Comparison of ENCODE assay signal across 23 cellular contexts in the genomic region with DNA sequence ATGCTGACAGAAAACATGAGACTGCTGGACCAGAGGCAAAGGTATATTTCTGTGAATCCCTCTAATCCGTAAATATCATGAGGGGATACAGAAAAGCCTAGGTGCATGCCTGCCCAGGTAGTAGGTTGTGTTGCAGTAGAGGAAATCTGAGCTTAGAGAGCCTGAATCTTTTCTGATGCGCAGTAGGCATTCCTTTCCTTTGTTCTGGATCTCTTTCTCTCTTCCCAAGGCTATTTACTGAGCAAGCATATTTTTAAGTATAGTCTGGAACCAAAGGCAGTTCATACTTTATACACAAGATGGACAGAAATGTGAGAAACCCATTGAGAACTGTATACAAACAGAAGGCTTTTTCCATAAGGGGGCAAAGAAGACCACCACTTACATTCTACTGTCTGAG.
DNase-seq lines count a peak whose midpoint lies in the region; ATAC-seq and TF ChIP-seq lines count a peak whose summit lies in the region.
"Had no signal": no experiment of that assay in that cellular context is flagged by ENCODE, and none has a peak within 500 bp of the region (broad histone marks: within the 10 kb centered on the region; RNA-seq: fewer than 3 reads in every experiment).

No MANE protein-coding gene starts in this region.

- H3K4me1 ChIP-seq in HUES64 (ENCODE audit: insufficient read depth, low read length) = peaks cover 17% of the 10 kb centered on the region
- peaks cover 3% of the 10 kb centered on the region; the same call in 1 of the 2 replicates for H3K4me1 ChIP-seq in iPS DF 6.9 (ENCODE audit: control insufficient read depth, insufficient read depth, low read length)
- H3K4me1 ChIP-seq in neural progenitor cell = peaks cover 8% of the 10 kb centered on the region
- no peaks in the 10 kb centered on the region for H3K4me1 ChIP-seq in mammary epithelial cell (ENCODE audit: insufficient read depth, low read length)
- H3K4me1 ChIP-seq: HAP-1 had no signal

- no TSS peak for BruUV-seq in mammary epithelial cell (replicated peaks; lab: Mats Ljungman, UMichigan)

- DNase-seq in RKO (ENCODE audit: low spot score) (peak; percentile 2), iPS DF 6.9 (ENCODE audit: low read depth, low spot score) (peak; percentile 25), neural progenitor cell (ENCODE audit: low spot score) (no peak), mammary epithelial cell (no peak), DMS153 treated with DMSO at 0.1 percent for 48 hours (lab: John Stamatoyannopoulos, UW; ENCODE audit: unreplicated experiment) (no peak)
- DNase-seq: CD4-positive, CD25-positive, alpha-beta regulatory T cell; DND-41; KBM-7; MM.1S; NCI-H1092; NCI-H1436 treated with DMSO at 0.1 percent for 48 hours; NCI-H2029; NCI-H2171; NCI-H345; NCI-H524; NCI-H82; SIG-M5; SK-N-SH had no signal

- no peak for TF ChIP-seq CTCF in neural progenitor cell (IDR thresholded peaks at IDR 0.05)
- no peak for TF ChIP-seq CTCF in mammary epithelial cell (conservative IDR thresholded peaks at IDR 0.05 in 1 of 2, IDR thresholded peaks at IDR 0.05 in 1 of 2; ENCODE audit: extremely low read depth in 1 of 2, insufficient read depth in 1 of 2, low read depth in 1 of 2, low read length in 2 of 2)

- H3K27me3 ChIP-seq in HUES64 (ENCODE audit: insufficient read depth, low read length) = no peaks in the 10 kb centered on the region
- H3K27me3 ChIP-seq in iPS DF 6.9 (ENCODE audit: control insufficient read depth, insufficient read depth, low read length) = no peaks in the 10 kb centered on the region
- no peaks in the 10 kb centered on the region for H3K27me3 ChIP-seq in neural progenitor cell
- no peaks in the 10 kb centered on the region for H3K27me3 ChIP-seq in mammary epithelial cell (ENCODE audit: insufficient read depth, low read length)

- H3K4me2 ChIP-seq in neural progenitor cell (no peak overlapping the region), mammary epithelial cell (ENCODE audit: insufficient read depth, low read depth, low read length) (no peak overlapping the region)
- H3K4me2 ChIP-seq: SK-N-SH had no signal

- peaks cover 3% of the 10 kb centered on the region for H3K4me1 Mint-ChIP-seq in neural progenitor cell
- H3K4me1 Mint-ChIP-seq: CD4-positive, CD25-positive, alpha-beta regulatory T cell had no signal

- H3K9me3 ChIP-seq in HUES64 (ENCODE audit: insufficient read depth, low read depth, low read length) (no peaks in the 10 kb centered on the region), iPS DF 6.9 (ENCODE audit: control insufficient read depth, insufficient read depth, low read length) (no peaks in the 10 kb centered on the region), neural progenitor cell (ENCODE audit: low read depth) (no peaks in the 10 kb centered on the region), mammary epithelial cell (replicated peaks; ENCODE audit: insufficient read depth, low read length) (no peaks in the 10 kb centered on the region)
- H3K9me3 ChIP-seq: HAP-1, SK-N-SH had no signal

- peaks cover 3% of the 10 kb centered on the region for H3K27me3 Mint-ChIP-seq in neural progenitor cell (ENCODE audit: insufficient read depth, low read depth)
- H3K27me3 Mint-ChIP-seq: CD4-positive, CD25-positive, alpha-beta regulatory T cell had no signal

- H3K79me2 ChIP-seq in neural progenitor cell (ENCODE audit: low read depth) = no peaks in the 10 kb centered on the region
- H3K79me2 ChIP-seq in mammary epithelial cell (ENCODE audit: insufficient read depth, low read length) = no peaks in the 10 kb centered on the region

- no peak overlapping the region for H3K27ac Mint-ChIP-seq in neural progenitor cell
- H3K27ac Mint-ChIP-seq: CD4-positive, CD25-positive, alpha-beta regulatory T cell had no signal

- no peaks in the 10 kb centered on the region for H3F3A ChIP-seq in neural progenitor cell (ENCODE audit: low read depth)

- dilution Hi-C loops in mammary epithelial cell (cut with HindIII; ENCODE audit: low sequenced_read_pairs) = no loop called here

- WGBS in HUES64 = 77% methylated on average over 2 of the region's 2 CpGs
- WGBS in iPS DF 6.9 (ENCODE audit: insufficient coverage, insufficient read length) = no CpG with 5 or more reads among the region's 2 CpGs
- WGBS in mammary epithelial cell (ENCODE audit: low coverage, missing lambda C conversion rate) = 62% methylated on average over 2 of the region's 2 CpGs

- H2AFZ ChIP-seq in neural progenitor cell (replicated peaks) (peak overlapping the region; percentile 23), mammary epithelial cell (ENCODE audit: low read depth, low read length) (no peak overlapping the region)

- CTCF ChIA-PET in mammary epithelial cell (lab: Charles Lee; ENCODE audit: low non-redundant PET) = no interaction called here

- H3K4me3 Mint-ChIP-seq in neural progenitor cell = no peak overlapping the region
- H3K4me3 Mint-ChIP-seq: CD4-positive, CD25-positive, alpha-beta regulatory T cell had no signal

- H4K20me1 ChIP-seq in neural progenitor cell (ENCODE audit: low read depth) = no peaks in the 10 kb centered on the region
- no peaks in the 10 kb centered on the region for H4K20me1 ChIP-seq in mammary epithelial cell (ENCODE audit: insufficient read depth, low read length)

- in situ Hi-C loops in mammary epithelial cell (cut with MboI; ENCODE audit: low sequenced_read_pairs in 2 of 2) = no loop called here

- peaks cover 15% of the 10 kb centered on the region for H3K9me3 Mint-ChIP-seq in neural progenitor cell

- peak overlapping the region; percentile 24; the same call in 1 of the 2 replicates for H3K27ac ChIP-seq in HUES64 (ENCODE audit: low read depth, low read length)
- H3K27ac ChIP-seq in iPS DF 6.9 (ENCODE audit: low read length) = no peak overlapping the region
- H3K27ac ChIP-seq in neural progenitor cell = no peak overlapping the region
- H3K27ac ChIP-seq in mammary epithelial cell (ENCODE audit: insufficient read depth, low read depth, low read length) = no peak overlapping the region
- H3K27ac ChIP-seq: HL-60, RWPE1 had no signal

- H3K9ac ChIP-seq in HUES64 (ENCODE audit: low read depth, low read length) (no peak overlapping the region), neural progenitor cell (no peak overlapping the region), mammary epithelial cell (ENCODE audit: insufficient read depth, low read length) (no peak overlapping the region)
- H3K9ac ChIP-seq: SK-N-SH had no signal

- H3K36me3 Mint-ChIP-seq in neural progenitor cell = peaks cover 2% of the 10 kb centered on the region
- H3K36me3 Mint-ChIP-seq: CD4-positive, CD25-positive, alpha-beta regulatory T cell had no signal

- intact Hi-C loops in mammary epithelial cell (cut with micrococcal nuclease) = no loop called here

- H3K36me3 ChIP-seq in HUES64 (ENCODE audit: insufficient read depth, low read length) = no peaks in the 10 kb centered on the region
- no peaks in the 10 kb centered on the region for H3K36me3 ChIP-seq in iPS DF 6.9 (ENCODE audit: control insufficient read depth, insufficient read depth, low read length)
- H3K36me3 ChIP-seq in neural progenitor cell = no peaks in the 10 kb centered on the region
- H3K36me3 ChIP-seq in mammary epithelial cell (ENCODE audit: insufficient read depth, low read length) = no peaks in the 10 kb centered on the region
- H3K36me3 ChIP-seq: HAP-1 had no signal

- no peak overlapping the region; the same call in 1 of the 2 replicates for H3K4me3 ChIP-seq in HUES64 (ENCODE audit: low read length)
- H3K4me3 ChIP-seq in iPS DF 6.9 (ENCODE audit: low read length) = no peak overlapping the region
- no peak overlapping the region for H3K4me3 ChIP-seq in neural progenitor cell
- no peak overlapping the region for H3K4me3 ChIP-seq in mammary epithelial cell (replicated peaks in 1 of 3; ENCODE audit: insufficient read depth in 1 of 3, low read depth in 2 of 3, low read length in 3 of 3)
- H3K4me3 ChIP-seq: HAP-1 had no signal

- no peak for ATAC-seq in GM21447 (IDR thresholded peaks at IDR 0.05; ENCODE audit: unreplicated experiment)

Comparison
In these comparisons a context has a peak if more than half of its experiments do, and no peak if none do; other contexts are left out.
1. DNase-seq: peak in RKO (single experiment) and iPS DF 6.9 (single experiment); none in neural progenitor cell (single experiment), mammary epithelial cell (single experiment) and DMS153 treated with DMSO at 0.1 percent for 48 hours (single experiment).